ENCODE assay signal across 28 cellular contexts in genomic region chr6:156056085-156056484, GRCh38.
"Had no signal": no experiment of that assay in that cellular context is flagged by ENCODE, and none has a peak within 500 bp of the region (broad histone marks: within the 10 kb centered on the region; RNA-seq: fewer than 3 reads in every experiment).

No MANE protein-coding gene starts in this region.

- H3K4me3 Mint-ChIP-seq: stimulated activated effector memory CD8-positive, alpha-beta T cell treated with anti-CD3 and anti-CD28 coated beads, Interleukin-12 subunit alpha, Interleukin-12 subunit beta, amount 100 ng/mL, for 72 hours; stimulated activated memory B cell treated with anti-CD40 and anti-IgM and Interleukin-4, amounts not matched to agents 10 μg/mL and 1 μg/mL and 100 μg/mL, for 72 hours; stimulated activated naive B cell treated with anti-CD40 and anti-IgM and Interleukin-4, amounts not matched to agents 10 μg/mL and 1 μg/mL and 100 μg/mL, for 72 hours; stimulated activated naive CD8-positive, alpha-beta T cell treated with anti-CD3 and anti-CD28 coated beads, Interleukin-15, amount 100 ng/mL, for 72 hours; stimulated activated naive CD8-positive, alpha-beta T cell treated with anti-CD3 and anti-CD28 coated beads, Interleukin-15, Interleukin-2, amounts not matched to agents 100 ng/mL and 50 ng/mL, for 24 hours; type B pancreatic cell had no signal

- H3K9me3 ChIP-seq: stomach, testis, thoracic aorta, thyroid gland, tibial nerve, upper lobe of left lung, upper lobe of right lung, uterus, vagina had no signal

- H3K27me3 Mint-ChIP-seq: stimulated activated naive B cell treated with anti-CD40 and anti-IgM and Interleukin-4, amounts not matched to agents 10 μg/mL and 1 μg/mL and 100 μg/mL, for 72 hours; stimulated activated naive CD8-positive, alpha-beta T cell treated with anti-CD3 and anti-CD28 coated beads, Interleukin-15, amount 100 ng/mL, for 72 hours; stimulated activated naive CD8-positive, alpha-beta T cell treated with anti-CD3 and anti-CD28 coated beads, Interleukin-15, Interleukin-2, amounts not matched to agents 100 ng/mL and 50 ng/mL, for 24 hours; type B pancreatic cell had no signal

- H3K36me3 Mint-ChIP-seq: stimulated activated effector memory CD8-positive, alpha-beta T cell treated with anti-CD3 and anti-CD28 coated beads, Interleukin-12 subunit alpha, Interleukin-12 subunit beta, amount 100 ng/mL, for 72 hours; stimulated activated naive B cell treated with anti-CD40 and anti-IgM and Interleukin-4, amounts not matched to agents 10 μg/mL and 1 μg/mL and 100 μg/mL, for 72 hours; type B pancreatic cell had no signal

- H3K9me3 Mint-ChIP-seq: type B pancreatic cell had no signal

- ATAC-seq: stimulated activated effector memory CD8-positive, alpha-beta T cell treated with anti-CD3 and anti-CD28 coated beads, Interleukin-12 subunit alpha, Interleukin-12 subunit beta, amount 100 ng/mL, for 72 hours; stimulated activated memory B cell treated with anti-CD40 and anti-IgM and Interleukin-4, amounts not matched to agents 10 μg/mL and 1 μg/mL and 100 μg/mL, for 72 hours; stimulated activated naive B cell treated with anti-CD40 and anti-IgM and Interleukin-4, amounts not matched to agents 10 μg/mL and 1 μg/mL and 100 μg/mL, for 72 hours; stimulated activated naive CD8-positive, alpha-beta T cell treated with anti-CD3 and anti-CD28 coated beads, Interleukin-15, amount 100 ng/mL, for 72 hours; stimulated activated naive CD8-positive, alpha-beta T cell treated with anti-CD3 and anti-CD28 coated beads, Interleukin-15, Interleukin-2, amounts not matched to agents 100 U/mL and 50 U/mL, for 24 hours; upper lobe of right lung had no signal

- H3K27ac Mint-ChIP-seq: stimulated activated effector memory CD8-positive, alpha-beta T cell treated with anti-CD3 and anti-CD28 coated beads, Interleukin-12 subunit alpha, Interleukin-12 subunit beta, amount 100 ng/mL, for 72 hours; stimulated activated memory B cell treated with anti-CD40 and anti-IgM and Interleukin-4, amounts not matched to agents 10 μg/mL and 1 μg/mL and 100 μg/mL, for 72 hours; stimulated activated naive B cell treated with anti-CD40 and anti-IgM and Interleukin-4, amounts not matched to agents 10 μg/mL and 1 μg/mL and 100 μg/mL, for 72 hours; stimulated activated naive CD8-positive, alpha-beta T cell treated with anti-CD3 and anti-CD28 coated beads, Interleukin-15, amount 100 ng/mL, for 72 hours; stimulated activated naive CD8-positive, alpha-beta T cell treated with anti-CD3 and anti-CD28 coated beads, Interleukin-15, Interleukin-2, amounts not matched to agents 100 ng/mL and 50 ng/mL, for 24 hours; type B pancreatic cell had no signal

- DNase-seq: stimulated activated CD4-positive, alpha-beta T cell treated with anti-CD3 and anti-CD28 coated beads, Interleukin-2, amount 100 ng/mL, for 48 hours; stimulated activated CD4-positive, alpha-beta T cell treated with anti-CD3 and anti-CD28 coated beads, Interleukin-4, amount 100 ng/mL, for 1 hour; stimulated activated CD4-positive, alpha-beta T cell treated with anti-CD3 and anti-CD28 coated beads, Interleukin-4, amount 100 ng/mL, for 24 hours; stimulated activated CD4-positive, alpha-beta T cell treated with anti-CD3 and anti-CD28 coated beads, Interleukin-4, amount 100 ng/mL, for 4 hours; stimulated activated CD8-positive, alpha-beta memory T cell treated with anti-CD3 and anti-CD28 coated beads, Interleukin-4, amount 100 ng/mL, for 48 hours; stimulated activated naive B cell treated with anti-CD40 and anti-IgM and Interleukin-4, amounts not matched to agents 10 μg/mL and 1 μg/mL and 100 μg/mL, for 72 hours; stimulated activated naive CD4-positive, alpha-beta T cell; stimulated activated naive CD4-positive, alpha-beta T cell treated with Interleukin-2 at 50 U/mL for 16 hours; stimulated activated naive CD8-positive, alpha-beta T cell treated with anti-CD3 and anti-CD28 coated beads, Interleukin-15, amount 100 ng/mL, for 72 hours; stimulated activated naive CD8-positive, alpha-beta T cell treated with anti-CD3 and anti-CD28 coated beads, Interleukin-15, Interleukin-2, amounts not matched to agents 100 U/mL and 50 U/mL, for 24 hours; stomach; substantia nigra; testis; thyroid gland; tibial artery; transverse colon; trophoblast cell; upper lobe of left lung; upper lobe of right lung; uterus had no signal

- H3K36me3 ChIP-seq: stomach, suprapubic skin, thoracic aorta, thyroid gland, tibial artery, tibial nerve, transverse colon, upper lobe of left lung, upper lobe of right lung, uterus, vagina had no signal

- H3K4me1 ChIP-seq: stomach, suprapubic skin, testis, thyroid gland, transverse colon, upper lobe of left lung, uterus had no signal

- H3K4me1 Mint-ChIP-seq: stimulated activated effector memory CD8-positive, alpha-beta T cell treated with anti-CD3 and anti-CD28 coated beads, Interleukin-12 subunit alpha, Interleukin-12 subunit beta, amount 100 ng/mL, for 72 hours; stimulated activated memory B cell treated with anti-CD40 and anti-IgM and Interleukin-4, amounts not matched to agents 10 μg/mL and 1 μg/mL and 100 μg/mL, for 72 hours; stimulated activated naive B cell treated with anti-CD40 and anti-IgM and Interleukin-4, amounts not matched to agents 10 μg/mL and 1 μg/mL and 100 μg/mL, for 72 hours had no signal

- H3K4me3 ChIP-seq: stomach, suprapubic skin, testis, thoracic aorta, thyroid gland, tibial artery, tibial nerve, transverse colon, upper lobe of left lung, upper lobe of right lung, uterus, vagina had no signal

- H3K27ac ChIP-seq: stomach, suprapubic skin, testis, thoracic aorta, thyroid gland, tibial artery, tibial nerve, transverse colon, upper lobe of left lung, upper lobe of right lung, uterus, vagina had no signal

- H3K27me3 ChIP-seq: stomach, suprapubic skin, testis, thyroid gland, tibial artery, tibial nerve, transverse colon, upper lobe of left lung, upper lobe of right lung, uterus, vagina had no signal
